Comparison of ENCODE assay signal across 22 cellular contexts in the genomic region with DNA sequence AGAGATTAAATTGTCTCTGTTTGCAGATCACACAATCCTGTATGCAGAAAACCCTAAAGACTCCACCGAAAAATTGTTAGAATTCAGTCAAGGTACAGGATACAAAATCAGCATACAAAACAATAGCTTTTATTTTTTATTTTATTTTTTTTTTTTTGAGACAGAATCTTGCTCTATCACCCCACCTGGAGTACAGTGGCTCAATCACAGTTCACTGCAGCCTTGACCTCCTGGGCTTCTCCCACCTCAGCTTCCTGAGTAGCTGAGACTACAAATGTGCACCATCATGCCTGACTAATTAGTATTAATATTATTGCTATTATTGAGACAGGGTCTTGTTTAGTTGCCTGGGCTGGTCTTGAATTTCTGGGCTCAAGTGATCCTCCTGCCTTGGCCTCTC. TPM values are rescaled to one million over a fixed set of nuclear protein-coding genes. Genes with fewer than 3 reads are reported as not detected.
"Had no signal": no experiment of that assay in that cellular context is flagged by ENCODE, and none has a peak within 500 bp of the region (broad histone marks: within the 10 kb centered on the region; RNA-seq: fewer than 3 reads in every experiment).

No MANE protein-coding gene starts in this region.

- H3K27me3 Mint-ChIP-seq: naive B cell; stimulated activated naive CD8-positive, alpha-beta T cell treated with anti-CD3 and anti-CD28 coated beads, Interleukin-15, Interleukin-2, amounts not matched to agents 100 ng/mL and 50 ng/mL, for 24 hours had no signal

- H3K4me2 ChIP-seq: hepatocyte, smooth muscle cell had no signal

- H3K36me3 Mint-ChIP-seq: naive B cell; stimulated activated effector memory CD8-positive, alpha-beta T cell treated with anti-CD3 and anti-CD28 coated beads, Interleukin-12 subunit alpha, Interleukin-12 subunit beta, amount 100 ng/mL, for 72 hours had no signal

- H3K9me3 ChIP-seq: pancreas, testis had no signal

- H3K27ac Mint-ChIP-seq: dendritic cell treated with granulocyte-macrophage colony-stimulating factor and Interleukin-4, amounts not matched to agents 40 ng/mL and 50 ng/mL, for 4 days; effector memory CD8-positive, alpha-beta T cell; naive B cell; nephron; progenitor cell of endocrine pancreas; stimulated activated effector memory CD8-positive, alpha-beta T cell treated with anti-CD3 and anti-CD28 coated beads, Interleukin-12 subunit alpha, Interleukin-12 subunit beta, amount 100 ng/mL, for 72 hours; stimulated activated naive CD8-positive, alpha-beta T cell treated with anti-CD3 and anti-CD28 coated beads, Interleukin-15, Interleukin-2, amounts not matched to agents 100 ng/mL and 50 ng/mL, for 24 hours had no signal

- H3K4me3 ChIP-seq: esophagus squamous epithelium, hepatocyte, pancreas, smooth muscle cell, testis, tibial nerve had no signal

- ATAC-seq: effector memory CD8-positive, alpha-beta T cell; left colon; pancreas; right cardiac atrium; stimulated activated effector memory CD8-positive, alpha-beta T cell treated with anti-CD3 and anti-CD28 coated beads, Interleukin-12 subunit alpha, Interleukin-12 subunit beta, amount 100 ng/mL, for 72 hours had no signal

- H3K4me3 Mint-ChIP-seq: dendritic cell treated with granulocyte-macrophage colony-stimulating factor and Interleukin-4, amounts not matched to agents 40 ng/mL and 50 ng/mL, for 4 days; effector memory CD8-positive, alpha-beta T cell; naive B cell; nephron; stimulated activated effector memory CD8-positive, alpha-beta T cell treated with anti-CD3 and anti-CD28 coated beads, Interleukin-12 subunit alpha, Interleukin-12 subunit beta, amount 100 ng/mL, for 72 hours; stimulated activated naive CD8-positive, alpha-beta T cell treated with anti-CD3 and anti-CD28 coated beads, Interleukin-15, Interleukin-2, amounts not matched to agents 100 ng/mL and 50 ng/mL, for 24 hours had no signal

- FAIRE-seq: colon, pancreas had no signal

- H3K27me3 ChIP-seq: esophagus squamous epithelium, hepatocyte, testis, tibial nerve had no signal

- H3K9me3 Mint-ChIP-seq: dendritic cell treated with granulocyte-macrophage colony-stimulating factor and Interleukin-4, amounts not matched to agents 40 ng/mL and 50 ng/mL, for 4 days; effector memory CD8-positive, alpha-beta T cell; stimulated activated effector memory CD8-positive, alpha-beta T cell treated with anti-CD3 and anti-CD28 coated beads, Interleukin-12 subunit alpha, Interleukin-12 subunit beta, amount 100 ng/mL, for 72 hours; stimulated activated naive CD8-positive, alpha-beta T cell treated with anti-CD3 and anti-CD28 coated beads, Interleukin-15, Interleukin-2, amounts not matched to agents 100 ng/mL and 50 ng/mL, for 24 hours had no signal

- DNase-seq: effector memory CD8-positive, alpha-beta T cell; esophagus squamous epithelium; foreskin fibroblast; mesendoderm; naive B cell; occipital lobe; pancreas; right cardiac atrium; stimulated activated CD4-positive, alpha-beta T cell treated with anti-CD3 and anti-CD28 coated beads, Interleukin-4, amount 100 ng/mL, for 1 hour; stimulated activated CD8-positive, alpha-beta memory T cell treated with anti-CD3 and anti-CD28 coated beads, Interleukin-4, amount 100 ng/mL, for 48 hours; testis had no signal

- H3K36me3 ChIP-seq: esophagus squamous epithelium, pancreas, tibial nerve had no signal

- H3K4me1 ChIP-seq: esophagus squamous epithelium, pancreas, testis, tibial nerve had no signal

- H3K79me2 ChIP-seq: hepatocyte had no signal

- H3K27ac ChIP-seq: esophagus squamous epithelium, hepatocyte, pancreas, testis, tibial nerve had no signal

- H3K4me1 Mint-ChIP-seq: nephron; stimulated activated effector memory CD8-positive, alpha-beta T cell treated with anti-CD3 and anti-CD28 coated beads, Interleukin-12 subunit alpha, Interleukin-12 subunit beta, amount 100 ng/mL, for 72 hours had no signal

- H2AFZ ChIP-seq: hepatocyte had no signal

RNA-seq across cellular contexts. Expression of a gene that starts 25.7 kb away (rescaled TPM):
- total RNA-seq: progenitor cell of endocrine pancreas, smooth muscle cell had no signal
- polyA plus RNA-seq: liver had no signal
